1 cellular context compared by ENCODE assay signal in the genomic region with DNA sequence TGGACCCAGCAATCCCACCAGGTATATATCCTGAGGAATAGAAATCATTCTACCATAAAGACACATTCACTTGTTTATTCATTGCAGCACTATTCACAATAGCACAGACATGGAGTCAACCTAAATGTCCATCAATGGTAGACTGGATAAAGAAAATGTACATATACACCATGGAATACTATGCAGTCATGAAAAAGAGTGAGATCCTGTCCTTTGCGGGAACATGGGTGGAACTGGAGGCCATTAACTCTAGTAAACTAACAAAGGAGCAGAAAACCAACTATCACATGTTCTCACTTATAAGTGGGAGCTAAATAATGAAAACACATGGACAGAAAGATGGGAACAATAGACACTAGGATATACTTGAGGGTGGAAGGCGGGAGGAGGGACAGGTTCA.
TF ChIP-seq lines count a peak whose summit lies in the region.

No MANE protein-coding gene starts in this region.

TF ChIP-seq in K562, 482 proteins besides CTCF, POLR2A, EP300 and RAD21 (continued from another document):
- TF ChIP-seq, protein P1, sequence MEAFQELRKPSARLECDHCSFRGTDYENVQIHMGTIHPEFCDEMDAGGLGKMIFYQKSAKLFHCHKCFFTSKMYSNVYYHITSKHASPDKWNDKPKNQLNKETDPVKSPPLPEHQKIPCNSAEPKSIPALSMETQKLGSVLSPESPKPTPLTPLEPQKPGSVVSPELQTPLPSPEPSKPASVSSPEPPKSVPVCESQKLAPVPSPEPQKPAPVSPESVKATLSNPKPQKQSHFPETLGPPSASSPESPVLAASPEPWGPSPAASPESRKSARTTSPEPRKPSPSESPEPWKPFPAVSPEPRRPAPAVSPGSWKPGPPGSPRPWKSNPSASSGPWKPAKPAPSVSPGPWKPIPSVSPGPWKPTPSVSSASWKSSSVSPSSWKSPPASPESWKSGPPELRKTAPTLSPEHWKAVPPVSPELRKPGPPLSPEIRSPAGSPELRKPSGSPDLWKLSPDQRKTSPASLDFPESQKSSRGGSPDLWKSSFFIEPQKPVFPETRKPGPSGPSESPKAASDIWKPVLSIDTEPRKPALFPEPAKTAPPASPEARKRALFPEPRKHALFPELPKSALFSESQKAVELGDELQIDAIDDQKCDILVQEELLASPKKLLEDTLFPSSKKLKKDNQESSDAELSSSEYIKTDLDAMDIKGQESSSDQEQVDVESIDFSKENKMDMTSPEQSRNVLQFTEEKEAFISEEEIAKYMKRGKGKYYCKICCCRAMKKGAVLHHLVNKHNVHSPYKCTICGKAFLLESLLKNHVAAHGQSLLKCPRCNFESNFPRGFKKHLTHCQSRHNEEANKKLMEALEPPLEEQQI (IDR thresholded peaks at IDR 0.05) = peak; percentile 68
- TF ChIP-seq RBM25 (IDR thresholded peaks at IDR 0.05; ENCODE audit: low read depth, low read length, severe bottlenecking) (peak; percentile 81), ZNF431 (CRISPR knock-in tag; IDR thresholded peaks at IDR 0.05) (no peak), ETV5 (CRISPR knock-in tag; IDR thresholded peaks at IDR 0.05; ENCODE audit: low read depth) (no peak), ZNF717 (CRISPR knock-in tag; IDR thresholded peaks at IDR 0.05) (no peak), BCOR (IDR thresholded peaks at IDR 0.05) (peak; percentile 85), ADNP (tag; IDR thresholded peaks at IDR 0.05) (peak; percentile 46; the same call in 1 of the 2 replicates), NONO (IDR thresholded peaks at IDR 0.05; ENCODE audit: low read depth in 2 of 2, low read length in 1 of 2) (no peak), GABPA (tag; conservative IDR thresholded peaks at IDR 0.05; ENCODE audit: low read depth) (no peak), CHD4 (IDR thresholded peaks at IDR 0.05; ENCODE audit: insufficient read depth, insufficient replicate concordance, low read depth, low read length, poor library complexity, severe bottlenecking) (no peak), HIVEP1 (CRISPR knock-in tag; IDR thresholded peaks at IDR 0.05) (no peak), SNRNP70 (optimal IDR thresholded peaks at IDR 0.05; ENCODE audit: low read depth, low read length) (no peak), L3MBTL2 (IDR thresholded peaks at IDR 0.05) (no peak), KDM1A (IDR thresholded peaks at IDR 0.05) (peak; percentile 16 to 73; a peak in 2 of 4 replicates), SOX6 (IDR thresholded peaks at IDR 0.05) (no peak)
- TF ChIP-seq, protein P2, sequence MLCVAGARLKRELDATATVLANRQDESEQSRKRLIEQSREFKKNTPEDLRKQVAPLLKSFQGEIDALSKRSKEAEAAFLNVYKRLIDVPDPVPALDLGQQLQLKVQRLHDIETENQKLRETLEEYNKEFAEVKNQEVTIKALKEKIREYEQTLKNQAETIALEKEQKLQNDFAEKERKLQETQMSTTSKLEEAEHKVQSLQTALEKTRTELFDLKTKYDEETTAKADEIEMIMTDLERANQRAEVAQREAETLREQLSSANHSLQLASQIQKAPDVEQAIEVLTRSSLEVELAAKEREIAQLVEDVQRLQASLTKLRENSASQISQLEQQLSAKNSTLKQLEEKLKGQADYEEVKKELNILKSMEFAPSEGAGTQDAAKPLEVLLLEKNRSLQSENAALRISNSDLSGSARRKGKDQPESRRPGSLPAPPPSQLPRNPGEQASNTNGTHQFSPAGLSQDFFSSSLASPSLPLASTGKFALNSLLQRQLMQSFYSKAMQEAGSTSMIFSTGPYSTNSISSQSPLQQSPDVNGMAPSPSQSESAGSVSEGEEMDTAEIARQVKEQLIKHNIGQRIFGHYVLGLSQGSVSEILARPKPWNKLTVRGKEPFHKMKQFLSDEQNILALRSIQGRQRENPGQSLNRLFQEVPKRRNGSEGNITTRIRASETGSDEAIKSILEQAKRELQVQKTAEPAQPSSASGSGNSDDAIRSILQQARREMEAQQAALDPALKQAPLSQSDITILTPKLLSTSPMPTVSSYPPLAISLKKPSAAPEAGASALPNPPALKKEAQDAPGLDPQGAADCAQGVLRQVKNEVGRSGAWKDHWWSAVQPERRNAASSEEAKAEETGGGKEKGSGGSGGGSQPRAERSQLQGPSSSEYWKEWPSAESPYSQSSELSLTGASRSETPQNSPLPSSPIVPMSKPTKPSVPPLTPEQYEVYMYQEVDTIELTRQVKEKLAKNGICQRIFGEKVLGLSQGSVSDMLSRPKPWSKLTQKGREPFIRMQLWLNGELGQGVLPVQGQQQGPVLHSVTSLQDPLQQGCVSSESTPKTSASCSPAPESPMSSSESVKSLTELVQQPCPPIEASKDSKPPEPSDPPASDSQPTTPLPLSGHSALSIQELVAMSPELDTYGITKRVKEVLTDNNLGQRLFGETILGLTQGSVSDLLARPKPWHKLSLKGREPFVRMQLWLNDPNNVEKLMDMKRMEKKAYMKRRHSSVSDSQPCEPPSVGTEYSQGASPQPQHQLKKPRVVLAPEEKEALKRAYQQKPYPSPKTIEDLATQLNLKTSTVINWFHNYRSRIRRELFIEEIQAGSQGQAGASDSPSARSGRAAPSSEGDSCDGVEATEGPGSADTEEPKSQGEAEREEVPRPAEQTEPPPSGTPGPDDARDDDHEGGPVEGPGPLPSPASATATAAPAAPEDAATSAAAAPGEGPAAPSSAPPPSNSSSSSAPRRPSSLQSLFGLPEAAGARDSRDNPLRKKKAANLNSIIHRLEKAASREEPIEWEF (CRISPR knock-in tag; IDR thresholded peaks at IDR 0.05) = no peak
TF ChIP-seq in K562: peak in this region for 7.
